Comparison of ENCODE assay signal across 1 cellular context in the genomic region with DNA sequence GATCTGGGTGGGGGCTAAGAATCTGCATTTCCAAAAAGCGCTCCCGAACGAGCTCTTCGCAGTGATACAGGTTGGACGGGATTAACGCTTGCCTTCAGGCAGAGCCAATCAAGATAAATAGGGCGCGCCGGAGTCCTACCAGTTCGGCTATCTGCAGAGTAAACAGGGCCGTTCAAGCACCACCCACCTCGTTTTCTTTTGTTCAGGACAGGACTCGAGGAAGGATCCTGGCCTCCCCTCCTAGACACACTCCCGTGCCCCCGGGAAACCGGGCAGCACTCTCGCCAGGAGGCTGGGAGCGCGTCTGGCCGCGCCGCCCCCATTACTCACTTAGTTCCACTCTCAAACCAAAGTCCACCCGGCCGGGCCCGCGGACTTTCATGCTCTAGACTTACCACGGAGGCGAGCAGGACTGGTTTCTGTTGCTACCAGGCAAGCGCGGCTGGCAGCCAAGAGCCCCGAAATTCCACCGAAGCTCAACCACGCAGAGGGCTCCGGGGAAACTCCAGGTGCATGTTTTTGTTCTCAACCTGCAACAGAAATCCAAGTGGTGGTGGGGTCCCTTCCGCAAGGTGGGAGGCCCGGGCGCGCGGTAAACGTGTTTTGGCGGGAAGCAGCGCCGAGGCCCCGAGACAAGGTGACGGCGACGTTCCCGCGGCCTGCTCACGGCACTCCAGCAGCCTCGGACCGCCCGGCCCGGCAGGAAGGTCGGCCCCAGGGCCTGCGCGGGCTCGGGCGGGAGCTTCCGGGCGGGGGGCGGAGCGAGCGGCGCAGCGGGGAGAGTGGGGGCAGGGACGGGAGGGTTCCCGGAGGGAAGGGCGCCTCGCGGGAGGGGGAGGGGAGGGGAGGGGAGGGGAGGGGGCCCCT.
TF ChIP-seq lines count a peak whose summit lies in the region.

No MANE protein-coding gene starts in this region.

TF ChIP-seq in IMR-90, 13 proteins besides CTCF, POLR2A, EP300 and RAD21:
- TF ChIP-seq MAZ (IDR thresholded peaks at IDR 0.05; ENCODE audit: borderline replicate concordance, low read depth, low read length) (peak; percentile 68; the same call in 1 of the 2 replicates), FOS (IDR thresholded peaks at IDR 0.05; ENCODE audit: low read depth, low read length) (no peak)
